In the genomic region with DNA sequence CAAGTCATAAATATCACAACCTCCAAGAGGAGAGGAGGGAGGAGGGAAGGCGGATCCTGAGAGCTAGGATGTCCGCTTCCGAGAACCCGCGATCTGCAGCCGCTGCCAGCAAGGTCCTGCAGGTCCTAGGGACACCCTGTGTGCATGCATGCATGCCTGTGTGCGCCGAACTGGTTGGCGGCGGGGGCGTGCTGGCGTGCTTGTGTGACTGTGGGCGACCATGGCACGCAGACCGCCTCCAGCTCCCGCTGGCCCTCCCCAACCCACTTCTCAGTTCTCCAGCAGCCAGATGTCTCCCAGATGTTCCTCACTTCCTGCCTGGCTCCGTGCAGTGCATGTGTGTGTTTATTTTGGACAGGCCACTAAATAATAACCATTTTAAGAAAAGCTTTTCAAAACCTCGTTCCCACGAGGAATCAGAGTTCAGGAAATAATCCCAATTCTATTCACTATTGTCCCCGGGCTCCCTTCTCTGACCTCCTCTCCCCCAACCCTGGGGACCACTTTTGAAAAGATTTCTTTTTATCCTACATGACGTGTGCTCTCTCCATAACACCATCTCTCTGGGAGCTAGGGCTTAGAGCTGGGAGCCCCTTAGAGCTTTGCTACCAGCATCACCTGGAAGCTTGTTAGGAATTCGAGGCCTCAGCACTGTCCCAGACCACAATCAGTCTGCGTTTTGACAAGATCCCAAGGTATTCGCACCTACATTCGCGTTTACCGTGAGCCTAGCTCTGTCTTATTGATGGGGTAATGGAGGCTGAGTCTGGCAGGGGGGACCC, we compare ENCODE assay signal across 8 cellular contexts. TPM values are rescaled to one million over a fixed set of nuclear protein-coding genes. Genes with fewer than 3 reads are reported as not detected.
A peak's percentile ranks its signal among the peaks of the same experiment; 100 is the strongest.
DNase-seq lines count a peak whose midpoint lies in the region; ATAC-seq and TF ChIP-seq lines count a peak whose summit lies in the region.

No MANE protein-coding gene starts in this region.

- in situ Hi-C loops in brain microvascular endothelial cell (cut with HindIII; ENCODE audit: low pct_ligation_motif_present, low sequenced_read_pairs): no loop called here

- H3K27me3 ChIP-seq in HL-60 (ENCODE audit: insufficient read depth, poor library complexity, severe bottlenecking) (no peaks in the 10 kb centered on the region), brain microvascular endothelial cell (replicated peaks) (no peaks in the 10 kb centered on the region)

- H3K27ac ChIP-seq in HL-60 (replicated peaks): peak overlapping the region; percentile 78
- H3K27ac ChIP-seq in brain microvascular endothelial cell: no peak overlapping the region

- no peaks in the 10 kb centered on the region for H3K36me3 ChIP-seq in brain microvascular endothelial cell (replicated peaks)

- no peaks in the 10 kb centered on the region for H3K9me3 Mint-ChIP-seq in natural killer cell treated with Interleukin-12 subunit alpha and Interleukin-12 subunit beta and Interleukin-15 and Interleukin-18, amount 100 ng/mL, for 72 hours

- no peak for TF ChIP-seq CTCF in HL-60 (IDR thresholded peaks at IDR 0.05; ENCODE audit: insufficient read depth, low read length)
- no peak for TF ChIP-seq CTCF in brain microvascular endothelial cell (IDR thresholded peaks at IDR 0.05; ENCODE audit: low read depth, low read length, missing control alignments)

- H3K4me1 Mint-ChIP-seq in natural killer cell treated with Interleukin-12 subunit alpha and Interleukin-12 subunit beta and Interleukin-15 and Interleukin-18, amount 100 ng/mL, for 72 hours (ENCODE audit: low read depth in 2 of 2): no peaks in the 10 kb centered on the region

- H3K36me3 Mint-ChIP-seq in natural killer cell treated with Interleukin-12 subunit alpha and Interleukin-12 subunit beta and Interleukin-15 and Interleukin-18, amount 100 ng/mL, for 72 hours: no peaks in the 10 kb centered on the region

- H3K4me3 Mint-ChIP-seq in natural killer cell treated with Interleukin-12 subunit alpha and Interleukin-12 subunit beta and Interleukin-15 and Interleukin-18, amount 100 ng/mL, for 72 hours: no peak overlapping the region

- no peak overlapping the region for H3K4me3 ChIP-seq in HL-60 (replicated peaks; ENCODE audit: insufficient read depth, low read length)
- H3K4me3 ChIP-seq in brain microvascular endothelial cell (ENCODE audit: low read depth, low read length): peak overlapping the region; percentile 35

- H3K27me3 Mint-ChIP-seq in natural killer cell treated with Interleukin-12 subunit alpha and Interleukin-12 subunit beta and Interleukin-15 and Interleukin-18, amount 100 ng/mL, for 72 hours: peaks cover 0 to 12% of the 10 kb centered on the region in 2 donors

- no peak for ATAC-seq in GM19351 (IDR thresholded peaks at IDR 0.05; ENCODE audit: unreplicated experiment)
- ATAC-seq in natural killer cell treated with Interleukin-12 subunit alpha and Interleukin-12 subunit beta and Interleukin-15 and Interleukin-18, amount 100 ng/mL, for 72 hours: no peak
- ATAC-seq in GM21515 (IDR thresholded peaks at IDR 0.05; ENCODE audit: unreplicated experiment): no peak

- no peak overlapping the region for H3K27ac Mint-ChIP-seq in natural killer cell treated with Interleukin-12 subunit alpha and Interleukin-12 subunit beta and Interleukin-15 and Interleukin-18, amount 100 ng/mL, for 72 hours

- DNase-seq in HL-60 (ENCODE audit: low read depth in 1 of 2, low spot score in 1 of 2): peak in 1 of 2 experiments; percentile 80
- peak; percentile 45 for DNase-seq in brain microvascular endothelial cell
- peak; percentile 93 for DNase-seq in hepatic stellate cell (ENCODE audit: low spot score)
- DNase-seq in stromal cell of bone marrow (ENCODE audit: low read depth): peak; percentile 82
- DNase-seq in stimulated activated CD4-positive, alpha-beta T cell treated with anti-CD3 and anti-CD28 coated beads, Interleukin-12 subunit alpha, Interleukin-12 subunit beta, amount 100 ng/mL, for 4 hours: no peak
- no peak for DNase-seq in natural killer cell treated with Interleukin-12 subunit alpha and Interleukin-12 subunit beta and Interleukin-15 and Interleukin-18, amount 100 ng/mL, for 72 hours (ENCODE audit: low spot score)

RNA-seq across cellular contexts. Expression of gene UNC5B, which starts 32.5 kb away (rescaled TPM):
- under 1 TPM in 1 of 2 donors, not detected in 1; 0.08 TPM for total RNA-seq in natural killer cell treated with Interleukin-12 subunit alpha and Interleukin-12 subunit beta and Interleukin-15 and Interleukin-18, amount 100 ng/mL, for 72 hours

Comparison
In these comparisons a context has a peak if more than half of its experiments do, and no peak if none do; other contexts are left out.
1. DNase-seq: peak in brain microvascular endothelial cell (single experiment), hepatic stellate cell (single experiment) and stromal cell of bone marrow (single experiment); none in stimulated activated CD4-positive, alpha-beta T cell treated with anti-CD3 and anti-CD28 coated beads, Interleukin-12 subunit alpha, Interleukin-12 subunit beta, amount 100 ng/mL, for 4 hours (single experiment) and natural killer cell treated with Interleukin-12 subunit alpha and Interleukin-12 subunit beta and Interleukin-15 and Interleukin-18, amount 100 ng/mL, for 72 hours (single experiment).